In genomic region chr19:29837448-29837961, GRCh38 we compare ENCODE assay signal across 9 cellular contexts. TPM values are rescaled to one million over a fixed set of nuclear protein-coding genes. Genes with fewer than 3 reads are reported as not detected.
DNase-seq lines count a peak whose midpoint lies in the region; ATAC-seq and TF ChIP-seq lines count a peak whose summit lies in the region.
"Had no signal": no experiment of that assay in that cellular context is flagged by ENCODE, and none has a peak within 500 bp of the region (broad histone marks: within the 10 kb centered on the region; RNA-seq: fewer than 3 reads in every experiment).

No MANE protein-coding gene starts in this region.

- H3K4me3 Mint-ChIP-seq in chondrocyte (ENCODE audit: unreplicated experiment) = no peak overlapping the region

- H3K4me1 Mint-ChIP-seq in chondrocyte (ENCODE audit: low read depth) = peaks cover 4% of the 10 kb centered on the region

- no peak overlapping the region for H3K27ac ChIP-seq in DOHH2 (ENCODE audit: low read depth, low read length)
- peak overlapping the region in 1 of 4 donors; percentile 19 for H3K27ac ChIP-seq in Peyer's patch
- no peak overlapping the region for H3K27ac ChIP-seq in hepatocyte

- H3K27me3 ChIP-seq in DOHH2 (ENCODE audit: control insufficient read depth, low read length) (peaks cover 15% of the 10 kb centered on the region), Peyer's patch (no peaks in the 10 kb centered on the region), hepatocyte (no peaks in the 10 kb centered on the region)

- H3K4me2 ChIP-seq in DOHH2 (ENCODE audit: low read length) = peak overlapping the region; percentile 32; the same call in 1 of the 2 replicates
- no peak overlapping the region for H3K4me2 ChIP-seq in hepatocyte

- no peaks in the 10 kb centered on the region for H3K36me3 ChIP-seq in DOHH2 (ENCODE audit: control insufficient read depth, low read length)
- H3K36me3 ChIP-seq in Peyer's patch = no peaks in the 10 kb centered on the region
- no peaks in the 10 kb centered on the region for H3K36me3 ChIP-seq in hepatocyte (replicated peaks; ENCODE audit: insufficient read depth, low read depth)

- TF ChIP-seq CTCF in DOHH2 (IDR thresholded peaks at IDR 0.05; ENCODE audit: low read depth, low read length, poor library complexity, severe bottlenecking) (no peak), chondrocyte (IDR thresholded peaks at IDR 0.05) (no peak), Peyer's patch (IDR thresholded peaks at IDR 0.05) (no peak), hepatocyte (IDR thresholded peaks at IDR 0.05; ENCODE audit: poor library complexity) (no peak)

- peaks cover 25% of the 10 kb centered on the region for H3K27me3 Mint-ChIP-seq in chondrocyte (ENCODE audit: low read depth)

- no peaks in the 10 kb centered on the region for H4K20me1 ChIP-seq in DOHH2 (ENCODE audit: control insufficient read depth, insufficient read depth, low read depth, low read length)
- H4K20me1 ChIP-seq in hepatocyte (ENCODE audit: insufficient read depth, poor library complexity, severe bottlenecking) = no peaks in the 10 kb centered on the region

- no peaks in the 10 kb centered on the region for H3K79me2 ChIP-seq in DOHH2 (ENCODE audit: control insufficient read depth, low read length)
- no peaks in the 10 kb centered on the region for H3K79me2 ChIP-seq in hepatocyte

- H3K4me3 ChIP-seq in DOHH2 (ENCODE audit: low read length) = no peak overlapping the region
- H3K4me3 ChIP-seq in Peyer's patch = no peak overlapping the region
- no peak overlapping the region for H3K4me3 ChIP-seq in hepatocyte

- TF ChIP-seq POLR2A in Peyer's patch (IDR thresholded peaks at IDR 0.05) = no peak

- no peaks in the 10 kb centered on the region for H3K9me2 ChIP-seq in DOHH2 (replicated peaks; ENCODE audit: control insufficient read depth, low read length)
- H3K9me2 ChIP-seq in hepatocyte (replicated peaks; ENCODE audit: insufficient read depth) = no peaks in the 10 kb centered on the region

- 64% methylated on average over 6 of the region's 6 CpGs for WGBS in hepatocyte (ENCODE audit: low lambda C conversion rate, missing lambda C conversion rate)

- no peaks in the 10 kb centered on the region for H3K9me3 Mint-ChIP-seq in chondrocyte (ENCODE audit: low read depth)

- H2AFZ ChIP-seq in hepatocyte = no peak overlapping the region

- H3K4me1 ChIP-seq in DOHH2 (ENCODE audit: control insufficient read depth, low read length) (peaks cover 9% of the 10 kb centered on the region), Peyer's patch (no peaks in the 10 kb centered on the region), hepatocyte (ENCODE audit: insufficient read depth) (peaks cover 19% of the 10 kb centered on the region)

- H3K9me3 ChIP-seq in DOHH2 (ENCODE audit: control insufficient read depth, insufficient read depth, low read length) (no peaks in the 10 kb centered on the region), Peyer's patch (no peaks in the 10 kb centered on the region), hepatocyte (ENCODE audit: low read depth) (no peaks in the 10 kb centered on the region)

- H3K36me3 Mint-ChIP-seq in chondrocyte (ENCODE audit: low read depth) = no peaks in the 10 kb centered on the region

- ATAC-seq in GM21360 (IDR thresholded peaks at IDR 0.05; ENCODE audit: unreplicated experiment) (peak; percentile 65), HG03457 (IDR thresholded peaks at IDR 0.05; ENCODE audit: unreplicated experiment) (peak; percentile 52)

- H3F3A ChIP-seq in DOHH2 (ENCODE audit: control insufficient read depth, insufficient read depth) = no peaks in the 10 kb centered on the region

- H3K27ac Mint-ChIP-seq in chondrocyte (ENCODE audit: unreplicated experiment) = no peak overlapping the region

- peak; percentile 53 for DNase-seq in chondrocyte (ENCODE audit: low spot score)
- no peak for DNase-seq in COLO668 (lab: John Stamatoyannopoulos, UW; ENCODE audit: unreplicated experiment)
- no peak for DNase-seq in Peyer's patch
- DNase-seq in hepatocyte (ENCODE audit: low spot score) = no peak
- no peak for DNase-seq in Ammon's horn (ENCODE audit: low spot score)
- DNase-seq: NCI-H1930 had no signal

RNA-seq across cellular contexts. Expression of gene CCNE1, which starts 25.7 kb away (rescaled TPM):
- total RNA-seq in chondrocyte = 7.6 to 13.4 TPM (median 8.2 TPM) in 3 replicates
- 1 to 10 TPM; 1.8 to 5.9 (median 2.2) TPM for total RNA-seq in Peyer's patch
- 17.6 and 19.9 TPM in 2 replicates for total RNA-seq in hepatocyte
- 24.6 and 25.1 TPM in 2 replicates for polyA plus RNA-seq in hepatocyte
